Comparison of ENCODE assay signal across 14 cellular contexts in genomic region chr5:175822225-175822624, GRCh38. TPM values are rescaled to one million over a fixed set of nuclear protein-coding genes. Genes with fewer than 3 reads are reported as not detected.
A peak's percentile ranks its signal among the peaks of the same experiment; 100 is the strongest.
DNase-seq lines count a peak whose midpoint lies in the region; ATAC-seq and TF ChIP-seq lines count a peak whose summit lies in the region.
"Had no signal": no experiment of that assay in that cellular context is flagged by ENCODE, and none has a peak within 500 bp of the region (broad histone marks: within the 10 kb centered on the region; RNA-seq: fewer than 3 reads in every experiment).

No MANE protein-coding gene starts in this region.

- H3K4me3 Mint-ChIP-seq in activated CD4-positive, alpha-beta T cell treated with anti-CD3 and anti-CD28 coated beads, Interleukin-2, amount 10 ng/mL, durations not matched to agents 24 days and 14 days = peak overlapping the region; percentile 54
- H3K4me3 Mint-ChIP-seq in type B pancreatic cell = no peak overlapping the region

- H3K9me3 ChIP-seq in aorta (ENCODE audit: control insufficient read depth, low read length) = peaks cover 1% of the 10 kb centered on the region
- H3K9me3 ChIP-seq: pancreas, upper lobe of right lung had no signal

- peaks cover 6% of the 10 kb centered on the region for H3K9me3 Mint-ChIP-seq in activated CD4-positive, alpha-beta T cell treated with anti-CD3 and anti-CD28 coated beads, Interleukin-2, amount 10 ng/mL, durations not matched to agents 24 days and 14 days
- H3K9me3 Mint-ChIP-seq in type B pancreatic cell = no peaks in the 10 kb centered on the region

- H3K27ac ChIP-seq in foreskin keratinocyte (no peak overlapping the region), aorta (ENCODE audit: low read depth in 1 of 2, low read length in 2 of 2) (no peak overlapping the region)
- H3K27ac ChIP-seq: brain microvascular endothelial cell, pancreas, upper lobe of right lung had no signal

- TF ChIP-seq CTCF in foreskin keratinocyte (conservative IDR thresholded peaks at IDR 0.05) (no peak), type B pancreatic cell (conservative IDR thresholded peaks at IDR 0.05) (no peak)

- WGBS in aorta, 2 donors = 82% methylated on average over 5 of the region's 5 CpGs

- no peak for ATAC-seq in foreskin keratinocyte
- no peak for ATAC-seq in GM19351 (IDR thresholded peaks at IDR 0.05; ENCODE audit: unreplicated experiment)
- ATAC-seq in aorta (ENCODE audit: low FRiP score) = no peak
- ATAC-seq: pancreas, upper lobe of right lung had no signal

- no peaks in the 10 kb centered on the region for H3K36me3 ChIP-seq in aorta (ENCODE audit: control insufficient read depth in 1 of 2, insufficient read depth in 2 of 2, low read length in 1 of 2)
- H3K36me3 ChIP-seq: brain microvascular endothelial cell, pancreas, upper lobe of right lung had no signal

- DNase-seq in activated CD4-positive, alpha-beta T cell treated with anti-CD3 and anti-CD28 coated beads, Interleukin-2, amount 10 ng/mL, durations not matched to agents 24 days and 14 days = no peak
- DNase-seq in activated CD4-positive, alpha-beta T cell treated with anti-CD3 and anti-CD28 coated beads for 1 hour = no peak
- DNase-seq in H4 (ENCODE audit: low spot score) (peak; percentile 40), RPMI7951 (ENCODE audit: low read depth) (peak; percentile 85), foreskin keratinocyte (peak; percentile 32 to 83), type B pancreatic cell (ENCODE audit: extremely low spot score, unreplicated experiment) (no peak), aorta (no peak)
- DNase-seq: brain microvascular endothelial cell; effector CD4-positive, alpha-beta T cell; pancreas; RPMI8226; upper lobe of right lung had no signal

- peak overlapping the region; percentile 74 for H3K27ac Mint-ChIP-seq in activated CD4-positive, alpha-beta T cell treated with anti-CD3 and anti-CD28 coated beads, Interleukin-2, amount 10 ng/mL, durations not matched to agents 24 days and 14 days
- no peak overlapping the region for H3K27ac Mint-ChIP-seq in type B pancreatic cell

- H3K27me3 ChIP-seq in foreskin keratinocyte = no peaks in the 10 kb centered on the region
- no peaks in the 10 kb centered on the region for H3K27me3 ChIP-seq in aorta (ENCODE audit: control insufficient read depth in 1 of 2, insufficient read depth in 2 of 2, low read length in 1 of 2)
- H3K27me3 ChIP-seq: brain microvascular endothelial cell, pancreas had no signal

- intact Hi-C loops in activated CD4-positive, alpha-beta T cell treated with anti-CD3 and anti-CD28 coated beads, Interleukin-2, amount 10 ng/mL, durations not matched to agents 24 days and 14 days (cut with micrococcal nuclease) = loop anchor here (1.0 to 2.0 kb wide), 2 partner anchors 26 to 169 kb away; no protein-coding TSS in a partner anchor
- intact Hi-C loops in aorta (cut with DNase I) = no loop called here

- H3K4me1 ChIP-seq in foreskin keratinocyte = no peaks in the 10 kb centered on the region
- H3K4me1 ChIP-seq in aorta (ENCODE audit: control insufficient read depth in 1 of 2, insufficient read depth in 2 of 2, low read length in 2 of 2) = no peaks in the 10 kb centered on the region
- H3K4me1 ChIP-seq: pancreas, upper lobe of right lung had no signal

- no peak overlapping the region for H3K4me3 ChIP-seq in aorta (ENCODE audit: low read length in 2 of 2)
- H3K4me3 ChIP-seq: pancreas, upper lobe of right lung had no signal

- H3K4me1 Mint-ChIP-seq in activated CD4-positive, alpha-beta T cell treated with anti-CD3 and anti-CD28 coated beads, Interleukin-2, amount 10 ng/mL, durations not matched to agents 24 days and 14 days = peaks cover 13% of the 10 kb centered on the region
- H3K4me1 Mint-ChIP-seq in type B pancreatic cell (ENCODE audit: unreplicated experiment) = no peaks in the 10 kb centered on the region

- H3K36me3 Mint-ChIP-seq in activated CD4-positive, alpha-beta T cell treated with anti-CD3 and anti-CD28 coated beads, Interleukin-2, amount 10 ng/mL, durations not matched to agents 24 days and 14 days (ENCODE audit: low read depth) = no peaks in the 10 kb centered on the region
- no peaks in the 10 kb centered on the region for H3K36me3 Mint-ChIP-seq in type B pancreatic cell

- H3K27me3 Mint-ChIP-seq in activated CD4-positive, alpha-beta T cell treated with anti-CD3 and anti-CD28 coated beads, Interleukin-2, amount 10 ng/mL, durations not matched to agents 24 days and 14 days = no peaks in the 10 kb centered on the region
- peaks cover 21% of the 10 kb centered on the region for H3K27me3 Mint-ChIP-seq in type B pancreatic cell

RNA-seq across cellular contexts. Expression of gene CPLX2, which starts 49.2 kb away (rescaled TPM):
- total RNA-seq in activated CD4-positive, alpha-beta T cell treated with anti-CD3 and anti-CD28 coated beads, Interleukin-2, amount 10 ng/mL, durations not matched to agents 24 days and 14 days = not detected in 2 replicates
- total RNA-seq in H4 (2014; rRNA removed; shearing (Covaris generic)) = 2.7 TPM in 1 of 2 replicates, not detected in the other
- not detected in 2 replicates for total RNA-seq in RPMI7951 (2014; rRNA removed; shearing (Covaris generic))
- total RNA-seq in foreskin keratinocyte (not detected in 2 replicates), type B pancreatic cell (ENCODE audit: low replicate concordance) (2.4 and 5.5 TPM in 2 replicates), aorta (not detected)
- polyA plus RNA-seq in foreskin keratinocyte (not detected in 2 replicates), aorta (not detected)
- total RNA-seq: mononuclear cell, upper lobe of right lung had no signal

Comparison
In these comparisons a context has a peak if more than half of its experiments do, and no peak if none do; other contexts are left out.
1. DNase-seq: peak in H4 (single experiment), RPMI7951 (single experiment) and foreskin keratinocyte (2 of 2); none in activated CD4-positive, alpha-beta T cell treated with anti-CD3 and anti-CD28 coated beads, Interleukin-2, amount 10 ng/mL, durations not matched to agents 24 days and 14 days (single experiment), activated CD4-positive, alpha-beta T cell treated with anti-CD3 and anti-CD28 coated beads for 1 hour (single experiment), type B pancreatic cell (single experiment) and aorta (0 of 2).